20 cellular contexts compared by ENCODE assay signal in genomic region chr6:147561742-147562141, GRCh38. TPM values are rescaled to one million over a fixed set of nuclear protein-coding genes. Genes with fewer than 3 reads are reported as not detected.
"Had no signal": no experiment of that assay in that cellular context is flagged by ENCODE, and none has a peak within 500 bp of the region (broad histone marks: within the 10 kb centered on the region; RNA-seq: fewer than 3 reads in every experiment).

No MANE protein-coding gene starts in this region.

- H3K4me1 ChIP-seq: esophagus muscularis mucosa, prostate gland, right lobe of liver, spleen had no signal

- H3K36me3 ChIP-seq: brain microvascular endothelial cell, esophagus muscularis mucosa, heart left ventricle, prostate gland, right lobe of liver, spleen, tibial nerve had no signal

- DNase-seq: activated CD8-positive, alpha-beta memory T cell treated with anti-CD3 and anti-CD28 coated beads, Interleukin-2, amount 50 U/mL, for 4 hours; activated CD8-positive, alpha-beta T cell treated with anti-CD3 and anti-CD28 coated beads for 36 hours; activated gamma-delta T cell treated with Interleukin-2 at 50 U/mL for 16 hours; activated naive CD8-positive, alpha-beta T cell treated with anti-CD3 and anti-CD28 coated beads for 36 hours; activated T-cell treated with anti-CD3 and anti-CD28 coated beads, Interleukin-2, amount 50 U/mL, for 72 hours; brain microvascular endothelial cell; foreskin melanocyte; heart left ventricle; left colon; occipital lobe; right lobe of liver; spleen; stimulated activated CD4-positive, alpha-beta T cell treated with anti-CD3 and anti-CD28 coated beads, Interleukin-1b, Interleukin-23, amount 100 ng/mL, for 48 hours; stimulated activated naive B cell treated with anti-CD40 and anti-IgM and Interleukin-4, amounts not matched to agents 10 μg/mL and 1 μg/mL and 100 μg/mL, for 72 hours; T1000 had no signal

- H3K27me3 ChIP-seq: brain microvascular endothelial cell, esophagus muscularis mucosa, heart left ventricle, right lobe of liver, spleen, tibial nerve had no signal

- H3K27ac ChIP-seq: brain microvascular endothelial cell, esophagus muscularis mucosa, heart left ventricle, prostate gland, right lobe of liver, spleen, tibial nerve, VCaP had no signal

- H3K9me3 ChIP-seq: prostate gland, right lobe of liver, spleen, tibial nerve had no signal

- H3K4me3 ChIP-seq: esophagus muscularis mucosa, heart left ventricle, prostate gland, right lobe of liver, spleen, tibial nerve had no signal

RNA-seq across cellular contexts. Expression of gene SAMD5, which starts 53.3 kb away (rescaled TPM):
- total RNA-seq: activated CD8-positive, alpha-beta T cell treated with anti-CD3 and anti-CD28 coated beads for 36 hours; activated naive CD8-positive, alpha-beta T cell treated with anti-CD3 and anti-CD28 coated beads for 36 hours; natural killer cell treated with Interleukin-12 subunit alpha and Interleukin-12 subunit beta and Interleukin-15 and Interleukin-18, amount 100 ng/mL, for 72 hours had no signal
